Comparison of ENCODE assay signal across 13 cellular contexts in genomic region chr20:18543216-18543615, GRCh38.
"Had no signal": no experiment of that assay in that cellular context is flagged by ENCODE, and none has a peak within 500 bp of the region (broad histone marks: within the 10 kb centered on the region; RNA-seq: fewer than 3 reads in every experiment).

No MANE protein-coding gene starts in this region.

- H3K4me3 ChIP-seq: breast epithelium, gastroesophageal sphincter, heart right ventricle had no signal

- H3K36me3 ChIP-seq: breast epithelium had no signal

- H3K27ac Mint-ChIP-seq: activated CD4-positive, alpha-beta T cell treated with anti-CD3 and anti-CD28 coated beads, Interleukin-2, amount 10 ng/mL, durations not matched to agents 7 days and 5 days; activated naive CD8-positive, alpha-beta T cell; endodermal cell had no signal

- DNase-seq: activated CD4-positive, alpha-beta T cell treated with anti-CD3 and anti-CD28 coated beads, Interleukin-2, amount 10 ng/mL, durations not matched to agents 7 days and 5 days; activated CD4-positive, CD25-positive, alpha-beta regulatory T cell; activated effector memory CD4-positive, alpha-beta T cell treated with Interleukin-2 at 50 U/mL for 16 hours; endodermal cell; naive thymus-derived CD4-positive, alpha-beta T cell; stimulated activated CD4-positive, alpha-beta T cell treated with anti-CD3 and anti-CD28 coated beads, Interleukin-4, amount 100 ng/mL, for 24 hours; stimulated activated CD8-positive, alpha-beta memory T cell treated with anti-CD3 and anti-CD28 coated beads, Interleukin-4, amount 100 ng/mL, for 48 hours; SW 1271 had no signal

- H3K9me3 Mint-ChIP-seq: activated CD4-positive, alpha-beta T cell treated with anti-CD3 and anti-CD28 coated beads, Interleukin-2, amount 10 ng/mL, durations not matched to agents 7 days and 5 days; endodermal cell; naive thymus-derived CD4-positive, alpha-beta T cell had no signal

- H3K4me1 Mint-ChIP-seq: activated CD4-positive, alpha-beta T cell treated with anti-CD3 and anti-CD28 coated beads, Interleukin-2, amount 10 ng/mL, durations not matched to agents 7 days and 5 days; endodermal cell had no signal

- H3K4me1 ChIP-seq: breast epithelium, gastroesophageal sphincter had no signal

- H3K27me3 ChIP-seq: breast epithelium, gastroesophageal sphincter, heart right ventricle, neutrophil had no signal

- H3K9me3 ChIP-seq: breast epithelium, gastroesophageal sphincter, heart right ventricle, neutrophil had no signal

- ATAC-seq: gastroesophageal sphincter; naive thymus-derived CD4-positive, alpha-beta T cell had no signal

- H3K4me3 Mint-ChIP-seq: activated CD4-positive, alpha-beta T cell treated with anti-CD3 and anti-CD28 coated beads, Interleukin-2, amount 10 ng/mL, durations not matched to agents 7 days and 5 days; activated naive CD8-positive, alpha-beta T cell; endodermal cell; naive thymus-derived CD4-positive, alpha-beta T cell had no signal

- H3K27ac ChIP-seq: breast epithelium, gastroesophageal sphincter, heart right ventricle, neutrophil had no signal
